ENCODE assay signal across 23 cellular contexts in genomic region chr5:143393516-143393915, GRCh38. TPM values are rescaled to one million over a fixed set of nuclear protein-coding genes. Genes with fewer than 3 reads are reported as not detected.
DNase-seq lines count a peak whose midpoint lies in the region; ATAC-seq, FAIRE-seq and TF ChIP-seq lines count a peak whose summit lies in the region.
"Had no signal": no experiment of that assay in that cellular context is flagged by ENCODE, and none has a peak within 500 bp of the region (broad histone marks: within the 10 kb centered on the region; RNA-seq: fewer than 3 reads in every experiment).

No MANE protein-coding gene starts in this region.

- H2AFZ ChIP-seq in KMS-11 (ENCODE audit: low read depth), result no peak overlapping the region
- H2AFZ ChIP-seq in GM12878 (ENCODE audit: control insufficient read depth, low read depth, low read length), result no peak overlapping the region

- RAD21 ChIA-PET in GM12878 (lab: Charles Lee; ENCODE audit: unreplicated experiment), result interaction anchor here (0.6 to 10.9 kb wide), 24 partner anchors 8 to 468 kb away, joined by 3 to 121 read pairs (median 4); partner anchors contain the start of gene NR3C1

- H3K27me3 Mint-ChIP-seq in CD4-positive, CD25-positive, alpha-beta regulatory T cell, result no peaks in the 10 kb centered on the region
- no peaks in the 10 kb centered on the region for H3K27me3 Mint-ChIP-seq in activated T-cell treated with anti-CD3 and anti-CD28 coated beads, Interleukin-2, amount 50 U/mL, for 72 hours (ENCODE audit: low read depth)
- H3K27me3 Mint-ChIP-seq: activated CD8-positive, alpha-beta T cell treated with anti-CD3 and anti-CD28 coated beads for 36 hours; T-helper 17 cell had no signal

- no peak overlapping the region for H3K27ac ChIP-seq in CD4-positive, CD25-positive, alpha-beta regulatory T cell (ENCODE audit: insufficient read depth, low read length, poor library complexity, severe bottlenecking)
- H3K27ac ChIP-seq in KMS-11, result peak overlapping the region; percentile 96
- peak overlapping the region; percentile 31; the same call in 1 of the 2 replicates for H3K27ac ChIP-seq in GM12878 (ENCODE audit: control insufficient read depth, insufficient read depth)
- peak overlapping the region; percentile 70 to 99 (median 99) for H3K27ac ChIP-seq in gastrocnemius medialis
- H3K27ac ChIP-seq: heart left ventricle, pancreas, VCaP had no signal

- TF ChIP-seq RAD21 in GM12878 (IDR thresholded peaks at IDR 0.05; ENCODE audit: insufficient read depth, low read depth, low read length), result no peak

- in situ Hi-C loops in GM12878 (cut with MboI) (no loop called here), gastrocnemius medialis (cut with MboI; ENCODE audit: low sequenced_read_pairs in 4 of 4) (loop anchor here in 1 of 4 donors (25.0 kb wide), 1 partner anchor 256 kb away; no protein-coding TSS in a partner anchor)

- no peak overlapping the region for H3K27ac Mint-ChIP-seq in CD4-positive, CD25-positive, alpha-beta regulatory T cell
- H3K27ac Mint-ChIP-seq in activated T-cell treated with anti-CD3 and anti-CD28 coated beads, Interleukin-2, amount 50 U/mL, for 72 hours, result no peak overlapping the region
- H3K27ac Mint-ChIP-seq: activated CD8-positive, alpha-beta T cell treated with anti-CD3 and anti-CD28 coated beads for 36 hours; activated naive CD4-positive, alpha-beta T cell treated with anti-CD3 and anti-CD28 coated beads for 36 hours; endodermal cell had no signal

- no TSS peak for BruUV-seq in GM12878 (replicated peaks; lab: Mats Ljungman, UMichigan)

- POLR2A ChIA-PET in GM12878 (lab: Charles Lee), result interaction anchor here (0.7 to 1.6 kb wide), 7 partner anchors 18 to 434 kb away, joined by 3 to 5 read pairs (median 3); no protein-coding TSS in a partner anchor

- H3K4me3 ChIP-seq in CD4-positive, CD25-positive, alpha-beta regulatory T cell (ENCODE audit: low read depth, low read length), result peak overlapping the region; percentile 98
- peak overlapping the region; percentile 42 for H3K4me3 ChIP-seq in KMS-11 (IDR thresholded peaks at IDR 0.05; ENCODE audit: insufficient read depth, low read depth, low read length)
- peak overlapping the region; percentile 54 for H3K4me3 ChIP-seq in GM12878
- H3K4me3 ChIP-seq in gastrocnemius medialis, result peak overlapping the region in 2 of 4 donors; percentile 20 to 21
- H3K4me3 ChIP-seq: heart left ventricle, lung, pancreas had no signal

- H4K20me1 ChIP-seq in KMS-11 (ENCODE audit: insufficient read depth) (peaks cover 49% of the 10 kb centered on the region), GM12878 (ENCODE audit: control insufficient read depth, insufficient read depth) (no peaks in the 10 kb centered on the region)

- H3K4me3 Mint-ChIP-seq in CD4-positive, CD25-positive, alpha-beta regulatory T cell, result peak overlapping the region in 3 of 4 donors; percentile 21 to 50 (median 39)
- no peak overlapping the region for H3K4me3 Mint-ChIP-seq in activated T-cell treated with anti-CD3 and anti-CD28 coated beads, Interleukin-2, amount 50 U/mL, for 72 hours
- H3K4me3 Mint-ChIP-seq: activated CD8-positive, alpha-beta T cell treated with anti-CD3 and anti-CD28 coated beads for 36 hours; activated naive CD4-positive, alpha-beta T cell treated with anti-CD3 and anti-CD28 coated beads for 36 hours; endodermal cell; T-helper 17 cell had no signal

- TF ChIP-seq POLR2A in GM12878 (IDR thresholded peaks at IDR 0.05; ENCODE audit: low read depth, low read length) (no peak), gastrocnemius medialis (IDR thresholded peaks at IDR 0.05) (no peak)

- H3K36me3 Mint-ChIP-seq in CD4-positive, CD25-positive, alpha-beta regulatory T cell, result peaks cover 6% of the 10 kb centered on the region
- H3K36me3 Mint-ChIP-seq in activated T-cell treated with anti-CD3 and anti-CD28 coated beads, Interleukin-2, amount 50 U/mL, for 72 hours (ENCODE audit: insufficient read depth in 2 of 2), result peaks cover 0 to 4% of the 10 kb centered on the region in 2 donors

- H3K9me3 ChIP-seq in CD4-positive, CD25-positive, alpha-beta regulatory T cell (ENCODE audit: control insufficient read depth in 2 of 2, low read length in 2 of 2), result no peaks in the 10 kb centered on the region
- no peaks in the 10 kb centered on the region; the same call in 2 of the 3 replicates for H3K9me3 ChIP-seq in GM12878 (replicated peaks; ENCODE audit: control insufficient read depth, insufficient read depth, low read length)
- H3K9me3 ChIP-seq in gastrocnemius medialis, result no peaks in the 10 kb centered on the region
- H3K9me3 ChIP-seq: heart left ventricle, pancreas had no signal

- no peak for DNase-seq in CD4-positive, CD25-positive, alpha-beta regulatory T cell
- no peak for DNase-seq in GM12878 (ENCODE audit: low read depth, low spot score)
- DNase-seq in gastrocnemius medialis, result peak; percentile 14 to 27
- no peak for DNase-seq in activated CD4-positive, CD25-positive, alpha-beta regulatory T cell treated with anti-CD3 and anti-CD28 coated beads, Interleukin-2, amount 50 U/mL, for 72 hours
- DNase-seq in 8988T, result no peak
- DNase-seq in activated T-cell treated with anti-CD3 and anti-CD28 coated beads, Interleukin-2, amount 50 U/mL, for 72 hours, result no peak
- no peak for DNase-seq in anterior cingulate cortex (lab: John Stamatoyannopoulos, UW)
- DNase-seq: activated CD8-positive, alpha-beta T cell treated with anti-CD3 and anti-CD28 coated beads for 36 hours; activated naive CD4-positive, alpha-beta T cell treated with anti-CD3 and anti-CD28 coated beads for 36 hours; activated T-cell treated with anti-CD3 and anti-CD28 coated beads, Interleukin-2, amount 50 U/mL, for 1 hour; COR-L47; EL; endodermal cell; heart left ventricle; NCI-H1436; NCI-H524 treated with DMSO at 0.1 percent for 48 hours; OCI-M1; pancreas; stimulated activated CD8-positive, alpha-beta memory T cell treated with anti-CD3 and anti-CD28 coated beads, Interleukin-4, amount 100 ng/mL, for 48 hours; T-helper 17 cell had no signal

- H3K9ac ChIP-seq in KMS-11 (peak overlapping the region; percentile 97), GM12878 (ENCODE audit: control insufficient read depth, insufficient read depth, low read length) (peak overlapping the region; percentile 24; the same call in 1 of the 2 replicates)

- TF ChIP-seq EP300 in GM12878 (IDR thresholded peaks at IDR 0.05; ENCODE audit: borderline replicate concordance in 1 of 2, control insufficient read depth in 1 of 2, low read depth in 2 of 2, low read length in 2 of 2), result no peak

- peaks cover 8% of the 10 kb centered on the region for H3K36me3 ChIP-seq in CD4-positive, CD25-positive, alpha-beta regulatory T cell (ENCODE audit: control insufficient read depth, insufficient read depth, low read length)
- H3K36me3 ChIP-seq in KMS-11 (ENCODE audit: insufficient read depth) (peaks cover under 1% of the 10 kb centered on the region; the same call in 1 of the 2 replicates), GM12878 (ENCODE audit: control insufficient read depth in 2 of 2, insufficient read depth in 2 of 2, low read length in 1 of 2) (peaks cover 1 to 8% of the 10 kb centered on the region in 2 experiments; a peak in 1 of 4 replicates), gastrocnemius medialis (no peaks in the 10 kb centered on the region)
- H3K36me3 ChIP-seq: pancreas had no signal

- H3K79me2 ChIP-seq in KMS-11 (ENCODE audit: insufficient read depth, low read depth) (peaks cover 100% of the 10 kb centered on the region), GM12878 (ENCODE audit: control insufficient read depth, insufficient read depth, low read length) (peaks cover 99% of the 10 kb centered on the region)

- SMC1A ChIA-PET in GM12878 (lab: Charles Lee; ENCODE audit: uncharacterized antibody, unreplicated experiment), result interaction anchor here (0.6 to 9.1 kb wide), 27 partner anchors 11 to 435 kb away, joined by 3 to 70 read pairs (median 3); partner anchors contain the start of gene NR3C1

- no peaks in the 10 kb centered on the region for H3K27me3 ChIP-seq in CD4-positive, CD25-positive, alpha-beta regulatory T cell (ENCODE audit: control insufficient read depth, insufficient read depth, low read length)
- no peaks in the 10 kb centered on the region for H3K27me3 ChIP-seq in KMS-11 (ENCODE audit: insufficient read depth, low read depth)
- H3K27me3 ChIP-seq in GM12878 (replicated peaks in 1 of 2; ENCODE audit: control insufficient read depth in 2 of 2, insufficient read depth in 2 of 2, low read length in 1 of 2), result no peaks in the 10 kb centered on the region
- H3K27me3 ChIP-seq in gastrocnemius medialis, result no peaks in the 10 kb centered on the region
- H3K27me3 ChIP-seq: heart left ventricle, pancreas had no signal

- TF ChIP-seq CTCF in KMS-11 (conservative IDR thresholded peaks at IDR 0.05; ENCODE audit: low read depth, low read length), result no peak
- no peak for TF ChIP-seq CTCF in GM12878 (IDR thresholded peaks at IDR 0.05 in 2 of 3, conservative IDR thresholded peaks at IDR 0.05 in 1 of 3; ENCODE audit: control insufficient read depth in 2 of 3, extremely low read depth in 1 of 3, insufficient read depth in 1 of 3, low read depth in 3 of 3, low read length in 3 of 3)
- TF ChIP-seq CTCF in gastrocnemius medialis (IDR thresholded peaks at IDR 0.05 in 4 of 5, conservative IDR thresholded peaks at IDR 0.05 in 1 of 5), result no peak

- no peak for ATAC-seq in CD4-positive, CD25-positive, alpha-beta regulatory T cell (ENCODE audit: low read depth in 2 of 2)
- ATAC-seq in GM12878 (peak; percentile 35), gastrocnemius medialis (peak; percentile 85 to 93)
- no peak for ATAC-seq in activated T-cell treated with anti-CD3 and anti-CD28 coated beads, Interleukin-2, amount 50 U/mL, for 72 hours (replicated peaks in 1 of 2)
- ATAC-seq: activated CD8-positive, alpha-beta T cell treated with anti-CD3 and anti-CD28 coated beads for 36 hours; heart left ventricle; T-helper 17 cell had no signal

- peaks cover 84% of the 10 kb centered on the region for H3K4me1 ChIP-seq in CD4-positive, CD25-positive, alpha-beta regulatory T cell (ENCODE audit: control insufficient read depth, insufficient read depth, low read length, poor library complexity, severe bottlenecking)
- H3K4me1 ChIP-seq in KMS-11 (ENCODE audit: low read depth, poor library complexity, severe bottlenecking) (peaks cover 61% of the 10 kb centered on the region), GM12878 (ENCODE audit: control insufficient read depth, insufficient read depth, low read length) (no peaks in the 10 kb centered on the region), gastrocnemius medialis (peaks cover 76 to 79% of the 10 kb centered on the region in 2 donors)

- CTCF ChIA-PET in GM12878 (lab: Yijun Ruan, JAX), result interaction anchor here (0.5 to 2.3 kb wide), 9 partner anchors 32 to 380 kb away, joined by 3 to 8 read pairs (median 3); no protein-coding TSS in a partner anchor

- H3K4me2 ChIP-seq in KMS-11 (peak overlapping the region; percentile 77), GM12878 (ENCODE audit: control insufficient read depth, insufficient read depth) (peak overlapping the region; percentile 44)

- FAIRE-seq in GM12878 (lab: Jason Lieb, UNC), result no peak
- FAIRE-seq: pancreas had no signal

- peaks cover 63 to 85% (median 68%) of the 10 kb centered on the region in 4 donors for H3K4me1 Mint-ChIP-seq in CD4-positive, CD25-positive, alpha-beta regulatory T cell
- H3K4me1 Mint-ChIP-seq in activated T-cell treated with anti-CD3 and anti-CD28 coated beads, Interleukin-2, amount 50 U/mL, for 72 hours (ENCODE audit: low read depth), result peaks cover 75% of the 10 kb centered on the region

- H3K9me3 Mint-ChIP-seq in CD4-positive, CD25-positive, alpha-beta regulatory T cell, result no peaks in the 10 kb centered on the region
- no peaks in the 10 kb centered on the region for H3K9me3 Mint-ChIP-seq in activated T-cell treated with anti-CD3 and anti-CD28 coated beads, Interleukin-2, amount 50 U/mL, for 72 hours
- H3K9me3 Mint-ChIP-seq: activated CD8-positive, alpha-beta T cell treated with anti-CD3 and anti-CD28 coated beads for 36 hours; activated naive CD4-positive, alpha-beta T cell treated with anti-CD3 and anti-CD28 coated beads for 36 hours; endodermal cell had no signal

- WGBS in GM12878 (ENCODE audit: insufficient coverage, insufficient replicate concordance, low lambda C conversion rate, missing lambda C conversion rate), result 77% methylated on average over 1 of the region's 1 CpG

- intact Hi-C loops in GM12878 (cut with micrococcal nuclease; ENCODE audit: unreplicated experiment), result no loop called here
- intact Hi-C loops in gastrocnemius medialis (cut with DNase I; ENCODE audit: low total_unique reads), result no loop called here

RNA-seq across cellular contexts. Expression of gene NR3C1, which starts 10.0 kb away (rescaled TPM):
- total RNA-seq in CD4-positive, CD25-positive, alpha-beta regulatory T cell, result 154 TPM
- 10 to 100 TPM; 62.5 to 85.5 (median 71.3) TPM for polyA plus RNA-seq in CD4-positive, CD25-positive, alpha-beta regulatory T cell
- 658 and 663 TPM in 2 replicates for total RNA-seq in GM12878 (2013; cell fraction: nucleolus; rRNA removed)
- total RNA-seq in GM12878 (2014; rRNA removed) (79.9 and 108 TPM in 2 replicates), GM12878 (2014; rRNA removed; fragmentation: Illumina TruSeq; extraction: Trizol) (104 and 114 TPM in 2 replicates), GM12878 (2021) (124 and 134 TPM in 2 replicates), gastrocnemius medialis (10 to 100 TPM; 56.7 to 79.1 (median 64.4) TPM)
- polyA plus RNA-seq in GM12878 (2011; ENCODE audit: low read depth), result 38.5 TPM
- polyA plus RNA-seq in GM12878 (2011; rRNA removed) (141 and 181 TPM in 2 replicates), GM12878 (2014; fragmentation: Illumina TruSeq; extraction: Trizol) (83.7 and 104 TPM in 2 replicates), GM12878 (2014; fragmentation: Nextera tagmentation; extraction: Ambion mirVana) (100 to 1,000 TPM in 1 of 2 experiments, 10 to 100 TPM in 1; 89.0 to 119 TPM), GM12878 (2014; rRNA removed) (37.2 and 49.7 TPM in 2 replicates), GM12878 (2016; fragmentation: Nextera tagmentation; extraction: Ambion mirVana) (100 to 1,000 TPM; 114 to 123 TPM)
- polyA plus RNA-seq in GM12878 (2011; cell fraction: cytosol; rRNA removed), result 63.4 and 85.5 TPM in 2 replicates
- 55.0 and 75.3 TPM in 2 replicates for polyA plus RNA-seq in GM12878 (2011; cell fraction: nucleus; rRNA removed)
- 41.4 and 59.0 TPM in 2 replicates for polyA plus RNA-seq in GM12878 (2012)
- polyA minus RNA-seq in GM12878 (2011; rRNA and poly(A)+ RNA removed), result 252 and 261 TPM in 2 replicates
- polyA minus RNA-seq in GM12878 (2011; cell fraction: cytosol; rRNA and poly(A)+ RNA removed), result 80.9 and 85.6 TPM in 2 replicates
- 189 and 197 TPM in 2 replicates for polyA minus RNA-seq in GM12878 (2011; cell fraction: nucleus; rRNA and poly(A)+ RNA removed)
- total RNA-seq in activated T-cell treated with anti-CD3 and anti-CD28 coated beads, Interleukin-2, amount 50 U/mL, for 72 hours, result 100 to 1,000 TPM in 1 of 2 donors, 10 to 100 TPM in 1; 93.5 to 104 TPM

Comparison
In these comparisons a context has a peak if more than half of its experiments do, and no peak if none do; other contexts are left out.
1. ATAC-seq: peak in GM12878 (single experiment) and gastrocnemius medialis (2 of 2); none in CD4-positive, CD25-positive, alpha-beta regulatory T cell (0 of 2) and activated T-cell treated with anti-CD3 and anti-CD28 coated beads, Interleukin-2, amount 50 U/mL, for 72 hours (0 of 2).
2. DNase-seq: peak in gastrocnemius medialis (2 of 2); none in CD4-positive, CD25-positive, alpha-beta regulatory T cell (0 of 3), GM12878 (single experiment), activated CD4-positive, CD25-positive, alpha-beta regulatory T cell treated with anti-CD3 and anti-CD28 coated beads, Interleukin-2, amount 50 U/mL, for 72 hours (single experiment), 8988T (single experiment), activated T-cell treated with anti-CD3 and anti-CD28 coated beads, Interleukin-2, amount 50 U/mL, for 72 hours (0 of 2) and anterior cingulate cortex (0 of 58).
3. H3K4me3 Mint-ChIP-seq: peak in CD4-positive, CD25-positive, alpha-beta regulatory T cell (3 of 4); none in activated T-cell treated with anti-CD3 and anti-CD28 coated beads, Interleukin-2, amount 50 U/mL, for 72 hours (0 of 2).